8 cellular contexts compared by ENCODE assay signal in the genomic region with DNA sequence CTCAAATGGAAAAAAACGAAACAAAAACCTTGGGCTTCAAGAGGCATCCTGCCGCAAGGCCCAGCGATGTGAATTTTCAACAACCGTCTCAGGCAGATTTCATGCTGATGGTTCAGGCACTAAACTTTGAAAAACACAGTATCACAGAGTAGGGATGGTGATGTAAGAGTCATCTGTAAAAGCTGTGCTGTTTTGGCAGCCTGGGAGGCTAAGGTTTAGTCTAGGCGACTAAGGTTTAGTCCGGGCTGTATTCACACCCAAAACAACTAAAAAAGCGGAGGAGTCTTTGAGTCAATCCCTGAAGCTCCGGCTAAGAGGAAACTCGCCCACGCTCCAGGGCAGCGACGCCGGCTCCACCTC. TPM values are rescaled to one million over a fixed set of nuclear protein-coding genes. Genes with fewer than 3 reads are reported as not detected.
A peak's percentile ranks its signal among the peaks of the same experiment; 100 is the strongest.
DNase-seq lines count a peak whose midpoint lies in the region; ATAC-seq and FAIRE-seq lines count a peak whose summit lies in the region.

No MANE protein-coding gene starts in this region.

- no peaks in the 10 kb centered on the region for H3K9me3 Mint-ChIP-seq in activated CD8-positive, alpha-beta T cell treated with anti-CD3 and anti-CD28 coated beads, Interleukin-2, amount 10 ng/mL, durations not matched to agents 7 days and 5 days (ENCODE audit: insufficient read depth)

- H3K4me1 ChIP-seq in HAP-1, result peaks cover 7% of the 10 kb centered on the region
- peaks cover 0 to 3% of the 10 kb centered on the region in 2 donors for H3K4me1 ChIP-seq in small intestine (ENCODE audit: control insufficient read depth in 2 of 2, insufficient read depth in 1 of 2, low read depth in 1 of 2, low read length in 1 of 2)

- peak overlapping the region; percentile 76 for H3K27ac Mint-ChIP-seq in activated CD8-positive, alpha-beta T cell treated with anti-CD3 and anti-CD28 coated beads, Interleukin-2, amount 10 ng/mL, durations not matched to agents 7 days and 5 days

- peak overlapping the region; percentile 83 for H3K4me3 Mint-ChIP-seq in activated CD8-positive, alpha-beta T cell treated with anti-CD3 and anti-CD28 coated beads, Interleukin-2, amount 10 ng/mL, durations not matched to agents 7 days and 5 days

- H3K36me3 Mint-ChIP-seq in activated CD8-positive, alpha-beta T cell treated with anti-CD3 and anti-CD28 coated beads, Interleukin-2, amount 10 ng/mL, durations not matched to agents 7 days and 5 days (ENCODE audit: low read depth), result peaks cover 6% of the 10 kb centered on the region

- DNase-seq in HAP-1 (ENCODE audit: low spot score in 2 of 2), result no peak
- DNase-seq in activated CD8-positive, alpha-beta T cell treated with anti-CD3 and anti-CD28 coated beads, Interleukin-2, amount 10 ng/mL, durations not matched to agents 7 days and 5 days, result no peak
- peak; percentile 5 for DNase-seq in hepatic stellate cell (ENCODE audit: low spot score)
- no peak for DNase-seq in small intestine
- no peak for DNase-seq in globus pallidus (ENCODE audit: low spot score)
- no peak for DNase-seq in GF-D8 (lab: John Stamatoyannopoulos, UW)

- 2 to 4% (median 3%) methylated on average over 13 of the region's 13 CpGs for WGBS in small intestine, 3 donors

- H3K27me3 ChIP-seq in HAP-1 (ENCODE audit: low read depth) (no peaks in the 10 kb centered on the region), small intestine (ENCODE audit: control insufficient read depth in 2 of 2, insufficient read depth in 2 of 2, low read length in 2 of 2) (no peaks in the 10 kb centered on the region)

- H3K4me1 Mint-ChIP-seq in activated CD8-positive, alpha-beta T cell treated with anti-CD3 and anti-CD28 coated beads, Interleukin-2, amount 10 ng/mL, durations not matched to agents 7 days and 5 days (ENCODE audit: low read depth), result peaks cover 33% of the 10 kb centered on the region

- POLR2A ChIA-PET in activated CD8-positive, alpha-beta T cell treated with anti-CD3 and anti-CD28 coated beads, Interleukin-2, amount 10 ng/mL, durations not matched to agents 7 days and 5 days (lab: Charles Lee), result interaction anchor here (0.7 to 1.4 kb wide), 4 partner anchors 15 to 814 kb away, joined by 3 to 5 read pairs (median 3); partner anchors contain the start of genes KLLN and PTEN

- H3K36me3 ChIP-seq in HAP-1 (replicated peaks) (no peaks in the 10 kb centered on the region), small intestine (ENCODE audit: control insufficient read depth in 2 of 2, insufficient read depth in 2 of 2, low read length in 2 of 2) (no peaks in the 10 kb centered on the region)

- H3K4me3 ChIP-seq in HAP-1 (peak overlapping the region; percentile 74), small intestine (ENCODE audit: low read depth in 1 of 2, low read length in 2 of 2) (peak overlapping the region; percentile 87 to 90)

- in situ Hi-C loops in HAP-1 (cut with MboI; ENCODE audit: low sequenced_read_pairs), result no loop called here

- H3K27me3 Mint-ChIP-seq in activated CD8-positive, alpha-beta T cell treated with anti-CD3 and anti-CD28 coated beads, Interleukin-2, amount 10 ng/mL, durations not matched to agents 7 days and 5 days (ENCODE audit: low read depth), result peaks cover 12% of the 10 kb centered on the region

- H3K9me3 ChIP-seq in HAP-1 (no peaks in the 10 kb centered on the region), small intestine (ENCODE audit: control insufficient read depth, low read depth) (no peaks in the 10 kb centered on the region)

- ATAC-seq in activated CD8-positive, alpha-beta T cell treated with anti-CD3 and anti-CD28 coated beads, Interleukin-2, amount 10 ng/mL, durations not matched to agents 7 days and 5 days, result no peak
- ATAC-seq in GM19397 (IDR thresholded peaks at IDR 0.05; ENCODE audit: unreplicated experiment) (no peak), HG03439 (IDR thresholded peaks at IDR 0.05; ENCODE audit: unreplicated experiment) (no peak)

- FAIRE-seq in small intestine (lab: Jason Lieb, UNC), result no peak

- peak overlapping the region; percentile 56 to 90 for H3K27ac ChIP-seq in small intestine (ENCODE audit: low read depth in 1 of 2, low read length in 1 of 2)

- CTCF ChIA-PET in activated CD8-positive, alpha-beta T cell treated with anti-CD3 and anti-CD28 coated beads, Interleukin-2, amount 10 ng/mL, durations not matched to agents 7 days and 5 days (lab: Charles Lee), result interaction anchor here (1.3 to 2.0 kb wide), 3 partner anchors 9 to 411 kb away, joined by 3 to 5 read pairs (median 4); no protein-coding TSS in a partner anchor

RNA-seq across cellular contexts. Expression of gene MINPP1, which starts 0.4 kb away (rescaled TPM):
- total RNA-seq in activated CD8-positive, alpha-beta T cell treated with anti-CD3 and anti-CD28 coated beads, Interleukin-2, amount 10 ng/mL, durations not matched to agents 7 days and 5 days, result 1 to 10 TPM; 8.0 TPM
- polyA plus RNA-seq in small intestine, result 10 to 100 TPM; 11.2 to 27.6 (median 15.1) TPM
